In the genomic region with DNA sequence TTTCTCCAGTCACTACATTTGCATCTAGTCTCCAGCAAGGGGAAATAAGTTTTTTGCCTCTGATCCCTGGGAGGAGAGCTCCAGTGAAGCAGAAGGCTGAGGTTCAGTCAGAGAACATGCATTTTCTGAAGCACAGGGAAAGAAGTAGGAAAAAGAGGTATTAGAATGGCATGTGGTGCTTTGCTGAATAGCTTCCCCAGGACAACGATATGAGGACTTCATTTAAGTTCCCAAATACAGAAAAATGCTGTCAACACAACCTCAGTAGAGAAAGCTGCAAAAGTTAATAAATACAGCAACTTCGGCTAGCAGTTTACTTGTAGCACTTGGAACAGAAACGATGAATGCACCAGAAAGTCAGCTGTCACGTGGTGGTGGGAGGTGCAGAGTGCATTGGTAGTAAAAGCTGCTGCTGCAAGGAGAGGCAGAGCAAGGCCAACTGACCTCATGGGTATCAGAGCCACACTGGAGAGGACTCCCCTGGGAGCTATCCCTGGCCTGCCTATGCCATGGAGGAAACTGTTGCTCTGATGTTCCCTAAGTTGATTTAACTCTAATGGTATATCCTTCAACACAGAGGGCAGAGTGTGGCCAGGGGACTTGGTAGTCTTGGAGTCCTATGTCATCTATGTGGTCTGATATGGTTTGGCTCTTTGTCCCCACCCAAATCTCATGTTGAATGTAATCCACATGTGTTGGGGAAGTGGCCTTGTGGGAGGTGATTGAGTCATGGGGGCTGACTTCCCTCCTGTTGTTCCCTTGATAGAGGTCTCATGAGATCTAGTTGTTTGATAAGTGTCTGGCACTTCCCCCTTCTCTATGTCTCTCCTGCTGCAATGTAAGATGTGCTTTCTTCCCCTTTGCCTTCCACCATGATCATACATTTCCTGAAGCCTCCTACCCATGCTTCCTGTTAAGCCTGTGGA, we compare ENCODE assay signal across 2 cellular contexts.
TF ChIP-seq lines count a peak whose summit lies in the region.

No MANE protein-coding gene starts in this region.

TF ChIP-seq in HepG2, 621 proteins besides CTCF, POLR2A, EP300 and RAD21:
- TF ChIP-seq EHMT2 (IDR thresholded peaks at IDR 0.05; ENCODE audit: borderline replicate concordance, low read depth, low read length) (0 out of 2 replicates have a peak, but pooled peaks have one; percentile 49), CAMTA2 (CRISPR knock-in tag; IDR thresholded peaks at IDR 0.05; ENCODE audit: borderline replicate concordance) (no peak), ELF1 (CRISPR knock-in tag; IDR thresholded peaks at IDR 0.05) (no peak), FLYWCH1 (CRISPR knock-in tag; IDR thresholded peaks at IDR 0.05) (0 out of 2 replicates have a peak, but pooled peaks have one; percentile 46), SMAD1 (CRISPR knock-in tag; IDR thresholded peaks at IDR 0.05; ENCODE audit: borderline replicate concordance, low read depth) (no peak)
- TF ChIP-seq, protein P1, sequence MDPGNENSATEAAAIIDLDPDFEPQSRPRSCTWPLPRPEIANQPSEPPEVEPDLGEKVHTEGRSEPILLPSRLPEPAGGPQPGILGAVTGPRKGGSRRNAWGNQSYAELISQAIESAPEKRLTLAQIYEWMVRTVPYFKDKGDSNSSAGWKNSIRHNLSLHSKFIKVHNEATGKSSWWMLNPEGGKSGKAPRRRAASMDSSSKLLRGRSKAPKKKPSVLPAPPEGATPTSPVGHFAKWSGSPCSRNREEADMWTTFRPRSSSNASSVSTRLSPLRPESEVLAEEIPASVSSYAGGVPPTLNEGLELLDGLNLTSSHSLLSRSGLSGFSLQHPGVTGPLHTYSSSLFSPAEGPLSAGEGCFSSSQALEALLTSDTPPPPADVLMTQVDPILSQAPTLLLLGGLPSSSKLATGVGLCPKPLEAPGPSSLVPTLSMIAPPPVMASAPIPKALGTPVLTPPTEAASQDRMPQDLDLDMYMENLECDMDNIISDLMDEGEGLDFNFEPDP (CRISPR knock-in tag; conservative IDR thresholded peaks at IDR 0.05) = 0 out of 2 replicates have a peak, but pooled peaks have one; percentile 37

TF ChIP-seq in H1, 55 proteins besides CTCF, POLR2A, EP300 and RAD21:
- TF ChIP-seq SP1 (IDR thresholded peaks at IDR 0.05; ENCODE audit: low read depth, low read length) (no peak), POLR2AphosphoS5 (IDR thresholded peaks at IDR 0.05; ENCODE audit: low read depth, low read length) (no peak), CHD2 (IDR thresholded peaks at IDR 0.05; ENCODE audit: low read length) (no peak), JUND (IDR thresholded peaks at IDR 0.05; ENCODE audit: low read length) (no peak), NANOG (IDR thresholded peaks at IDR 0.05; ENCODE audit: insufficient read depth, low read depth, low read length, poor library complexity, severe bottlenecking) (no peak), CBX5 (IDR thresholded peaks at IDR 0.05; ENCODE audit: low read depth, low read length) (no peak), MAX (IDR thresholded peaks at IDR 0.05) (no peak), HDAC6 (IDR thresholded peaks at IDR 0.05; ENCODE audit: low read depth, low read length) (no peak)
